ENCODE assay signal across 20 cellular contexts in genomic region chr1:43572551-43572950, GRCh38.
"Had no signal": no experiment of that assay in that cellular context is flagged by ENCODE, and none has a peak within 500 bp of the region (broad histone marks: within the 10 kb centered on the region; RNA-seq: fewer than 3 reads in every experiment).

No MANE protein-coding gene starts in this region.

- H3K9me3 Mint-ChIP-seq: activated CD8-positive, alpha-beta T cell treated with anti-CD3 and anti-CD28 coated beads for 36 hours; activated naive CD4-positive, alpha-beta T cell treated with anti-CD3 and anti-CD28 coated beads, Interleukin-2, amount 50 U/mL, for 72 hours; activated T-cell treated with anti-CD3 and anti-CD28 coated beads, Interleukin-2, amount 50 U/mL, for 72 hours; natural killer cell; T-helper 1 cell treated with Interleukin-12 subunit alpha and Interleukin-12 subunit beta and Interleukin-4 antibody, amounts not matched to agents 30 μg/mL and 1 μg/mL, for 36 hours; WTC11 had no signal

- H3K4me3 Mint-ChIP-seq: activated CD8-positive, alpha-beta T cell treated with anti-CD3 and anti-CD28 coated beads for 36 hours; activated T-cell treated with anti-CD3 and anti-CD28 coated beads, Interleukin-2, amount 50 U/mL, for 72 hours; natural killer cell; T-helper 1 cell treated with Interleukin-12 subunit alpha and Interleukin-12 subunit beta and Interleukin-4 antibody, amounts not matched to agents 30 μg/mL and 1 μg/mL, for 36 hours; WTC11 had no signal

- DNase-seq: activated CD4-positive, alpha-beta T cell treated with anti-CD3 and anti-CD28 coated beads for 4 hours; activated CD8-positive, alpha-beta memory T cell treated with anti-CD3 and anti-CD28 coated beads, Interleukin-2, amount 50 U/mL, for 4 hours; activated CD8-positive, alpha-beta T cell treated with anti-CD3 and anti-CD28 coated beads for 36 hours; activated gamma-delta T cell; activated T-cell treated with anti-CD3 and anti-CD28 coated beads, Interleukin-2, amount 50 U/mL, for 72 hours; amniotic stem cell; colonic mucosa; effector CD8-positive, alpha-beta T cell; foreskin melanocyte; kidney glomerular epithelial cell; mesendoderm; natural killer cell; psoas muscle; right lobe of liver; stimulated activated CD4-positive, alpha-beta T cell treated with anti-CD3 and anti-CD28 coated beads, Interleukin-1b, Interleukin-23, amount 100 ng/mL, for 48 hours; tibial artery; uterus had no signal

- H3K36me3 ChIP-seq: uterus had no signal

- H3K27me3 Mint-ChIP-seq: activated CD8-positive, alpha-beta T cell treated with anti-CD3 and anti-CD28 coated beads for 36 hours had no signal

- H3K4me1 ChIP-seq: colonic mucosa, psoas muscle, uterus had no signal

- H3K27ac ChIP-seq: colonic mucosa, psoas muscle, tibial artery, uterus had no signal

- H3K36me3 Mint-ChIP-seq: activated naive CD4-positive, alpha-beta T cell treated with anti-CD3 and anti-CD28 coated beads, Interleukin-2, amount 50 U/mL, for 72 hours; natural killer cell had no signal

- ATAC-seq: activated CD8-positive, alpha-beta T cell treated with anti-CD3 and anti-CD28 coated beads for 36 hours; activated naive CD4-positive, alpha-beta T cell treated with anti-CD3 and anti-CD28 coated beads, Interleukin-2, amount 50 U/mL, for 72 hours; activated T-cell treated with anti-CD3 and anti-CD28 coated beads, Interleukin-2, amount 50 U/mL, for 72 hours; natural killer cell; WTC11 had no signal

- H3K4me3 ChIP-seq: colonic mucosa, psoas muscle, right lobe of liver, tibial artery, uterus had no signal

- H3K27ac Mint-ChIP-seq: activated CD8-positive, alpha-beta T cell treated with anti-CD3 and anti-CD28 coated beads for 36 hours; activated naive CD4-positive, alpha-beta T cell treated with anti-CD3 and anti-CD28 coated beads, Interleukin-2, amount 50 U/mL, for 72 hours; activated T-cell treated with anti-CD3 and anti-CD28 coated beads, Interleukin-2, amount 50 U/mL, for 72 hours; natural killer cell; T-helper 1 cell treated with Interleukin-12 subunit alpha and Interleukin-12 subunit beta and Interleukin-4 antibody, amounts not matched to agents 30 μg/mL and 1 μg/mL, for 36 hours; WTC11 had no signal

- H3K27me3 ChIP-seq: colonic mucosa, right lobe of liver, tibial artery, uterus had no signal

- H3K9me3 ChIP-seq: colonic mucosa, psoas muscle, right lobe of liver, tibial artery, uterus had no signal
